In the genomic region with DNA sequence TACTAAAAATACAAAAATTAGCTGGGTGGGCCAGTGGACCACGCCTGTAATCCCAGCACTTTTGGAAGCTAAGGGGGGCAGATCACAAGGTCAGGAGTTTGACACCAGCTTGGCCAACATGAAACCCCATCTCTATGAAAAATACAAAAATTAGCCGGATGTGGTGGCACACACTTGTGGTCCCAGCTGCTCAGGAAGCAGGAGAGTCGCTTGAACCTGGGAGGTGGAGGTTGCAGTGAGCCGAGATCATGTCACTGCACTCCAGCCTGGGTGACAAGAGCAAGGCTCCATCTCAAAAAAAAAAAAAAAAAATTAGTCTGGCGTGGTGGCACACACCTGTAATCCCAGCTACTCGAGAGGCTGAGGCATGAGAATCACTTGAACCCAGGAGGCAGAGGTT, we compare ENCODE assay signal across 7 cellular contexts. TPM values are rescaled to one million over a fixed set of nuclear protein-coding genes. Genes with fewer than 3 reads are reported as not detected.
"Had no signal": no experiment of that assay in that cellular context is flagged by ENCODE, and none has a peak within 500 bp of the region (broad histone marks: within the 10 kb centered on the region; RNA-seq: fewer than 3 reads in every experiment).

No MANE protein-coding gene starts in this region.

RNA-seq across cellular contexts. Expression of a gene that starts 44.6 kb away (rescaled TPM):
- total RNA-seq: GM23248, GM23338, H1, H4, H7, H9, HFFc6 had no signal
- polyA plus RNA-seq: GM23248, GM23338 had no signal
